In the genomic region with DNA sequence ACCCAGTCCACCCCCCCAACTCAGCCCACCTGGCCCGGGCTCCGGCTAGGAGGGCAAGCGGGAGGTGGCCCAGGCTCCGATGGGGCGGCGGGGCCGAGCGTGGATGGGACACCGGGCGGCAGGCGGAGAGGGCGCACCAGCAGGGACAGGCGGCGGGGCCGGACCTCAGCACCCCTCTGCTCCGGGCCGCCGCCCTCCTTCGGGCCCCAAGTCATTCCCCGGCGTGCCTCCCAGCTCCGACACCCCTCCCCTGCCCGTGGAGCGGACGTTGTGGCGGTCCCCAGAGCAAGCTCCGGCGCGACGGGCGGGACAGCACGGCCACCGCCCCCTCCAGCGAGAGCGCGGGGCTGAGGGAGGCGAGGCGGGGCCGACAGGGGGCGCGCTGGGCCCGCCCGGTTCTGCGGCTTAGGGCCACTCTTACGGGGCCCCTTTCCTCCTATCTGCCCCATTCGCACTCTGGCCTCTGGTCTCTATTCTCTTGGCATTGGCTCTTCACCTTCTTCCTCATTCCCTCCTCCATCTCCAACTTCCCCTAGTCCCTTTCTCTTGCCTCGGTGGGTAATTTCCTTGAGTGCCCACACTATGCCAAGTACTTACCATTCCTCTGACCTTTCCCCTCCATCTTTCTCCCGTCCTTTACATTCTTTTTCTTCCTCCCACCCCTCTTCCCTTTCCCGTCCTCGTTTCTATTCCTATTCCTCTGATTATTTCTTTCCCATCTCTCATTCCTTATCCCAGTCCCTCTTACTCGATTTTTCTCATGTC, we compare ENCODE assay signal across 9 cellular contexts. TPM values are rescaled to one million over a fixed set of nuclear protein-coding genes. Genes with fewer than 3 reads are reported as not detected.
DNase-seq lines count a peak whose midpoint lies in the region; ATAC-seq, FAIRE-seq and TF ChIP-seq lines count a peak whose summit lies in the region.
"Had no signal": no experiment of that assay in that cellular context is flagged by ENCODE, and none has a peak within 500 bp of the region (broad histone marks: within the 10 kb centered on the region; RNA-seq: fewer than 3 reads in every experiment).

No MANE protein-coding gene starts in this region.

- no peaks in the 10 kb centered on the region for H4K20me1 ChIP-seq in K562 (replicated peaks; ENCODE audit: control insufficient read depth, insufficient read depth, low read length)

- peaks cover 44 to 47% of the 10 kb centered on the region in 2 experiments for H3K27me3 ChIP-seq in K562 (ENCODE audit: control insufficient read depth in 2 of 2, insufficient read depth in 2 of 2, low read length in 2 of 2)

- peak overlapping the region; percentile 54; the same call in 1 of the 2 replicates for H3K9ac ChIP-seq in ES-I3 (ENCODE audit: low read depth, low read length)
- H3K9ac ChIP-seq in K562 (ENCODE audit: insufficient read depth in 1 of 2, low read depth in 2 of 2, low read length in 2 of 2), result peak overlapping the region in 1 of 2 experiments; percentile 74; a peak in 2 of 4 replicates

- H3K9me3 ChIP-seq in ES-I3 (ENCODE audit: control insufficient read depth, insufficient read depth, low read length) (no peaks in the 10 kb centered on the region; the same call in 1 of the 2 replicates), T-helper 17 cell (ENCODE audit: control insufficient read depth, low read length, poor library complexity, severe bottlenecking) (no peaks in the 10 kb centered on the region), K562 (replicated peaks; ENCODE audit: control insufficient read depth, insufficient read depth, low read depth, low read length) (no peaks in the 10 kb centered on the region; the same call in 1 of the 2 replicates)

- H3K4me3 Mint-ChIP-seq in T-helper 17 cell, result peak overlapping the region; percentile 92

- H3K4me2 ChIP-seq in K562 (ENCODE audit: insufficient read depth, low read length), result peak overlapping the region; percentile 64

- no peaks in the 10 kb centered on the region for H3K9me1 ChIP-seq in K562 (ENCODE audit: control insufficient read depth, insufficient read depth, low read length)

- peak overlapping the region; percentile 33 for H3K4me3 ChIP-seq in K562

- TF ChIP-seq RAD21 in K562 (CRISPR knock-in tag; conservative IDR thresholded peaks at IDR 0.05 in 1 of 2, IDR thresholded peaks at IDR 0.05 in 1 of 2), result peak; percentile 46 to 54

- BruUV-seq in K562 (replicated peaks; lab: Mats Ljungman, UMichigan), result no TSS peak

- H3K36me3 ChIP-seq in ES-I3 (ENCODE audit: insufficient read depth, low read length) (no peaks in the 10 kb centered on the region), K562 (ENCODE audit: control insufficient read depth, insufficient read depth, low read length) (no peaks in the 10 kb centered on the region)

- DNase-seq in T-helper 17 cell (peak; percentile 53 to 63 (median 61)), K562 (ENCODE audit: extremely low read depth in 1 of 4, low spot score in 3 of 4) (peak; percentile 81 to 95 (median 93)), left kidney (ENCODE audit: low read depth, low spot score) (peak; percentile 65), NCI-H1436 (lab: John Stamatoyannopoulos, UW) (no peak)
- DNase-seq in stimulated activated CD4-positive, alpha-beta T cell treated with anti-CD3 and anti-CD28 coated beads, TNF-alpha, amount 100 ng/mL, for 48 hours (ENCODE audit: low read depth in 3 of 3), result peak; percentile 25 to 57 (median 32)

- TF ChIP-seq EP300 in K562 (IDR thresholded peaks at IDR 0.05; ENCODE audit: low read length), result no peak

- H3K27ac ChIP-seq in K562 (ENCODE audit: extremely low read depth, low read depth, low read length), result no peak overlapping the region

- CTCF ChIA-PET in K562 (lab: Yijun Ruan, JAX; ENCODE audit: low intra/inter-chr PET ratio), result interaction anchor here (0.6 to 3.9 kb wide), 7 partner anchors 44 to 764 kb away, joined by 3 to 23 read pairs (median 3); no protein-coding TSS in a partner anchor

- peaks cover 41% of the 10 kb centered on the region for H3K27me3 Mint-ChIP-seq in T-helper 17 cell

- no peak for TF ChIP-seq POLR2A in K562 (conservative IDR thresholded peaks at IDR 0.05)

- peak; percentile 62 for ATAC-seq in HG03432 (IDR thresholded peaks at IDR 0.05; ENCODE audit: unreplicated experiment)
- peak; percentile 79 for ATAC-seq in T-helper 17 cell
- peak; percentile 96 for ATAC-seq in K562
- ATAC-seq in GM18909 (IDR thresholded peaks at IDR 0.05; ENCODE audit: poor library complexity, unreplicated experiment), result no peak

- H2AFZ ChIP-seq in K562 (ENCODE audit: low read depth, low read length), result peak overlapping the region; percentile 74

- 1% methylated on average over 50 of the region's 51 CpGs for WGBS in K562 (ENCODE audit: insufficient coverage, low coverage, missing lambda C conversion rate)

- peak; percentile 82 to 95 (median 92) for TF ChIP-seq CTCF in K562 (IDR thresholded peaks at IDR 0.05 in 2 of 3, conservative IDR thresholded peaks at IDR 0.05 in 1 of 3; ENCODE audit: insufficient read depth in 2 of 3, low read depth in 1 of 3, low read length in 3 of 3)

- in situ Hi-C loops in K562 (cut with MboI), result no loop called here

- H3K36me3 Mint-ChIP-seq in T-helper 17 cell (ENCODE audit: low read depth), result peaks cover 7% of the 10 kb centered on the region

- H3K4me1 ChIP-seq in ES-I3 (ENCODE audit: insufficient read depth, low read length), result no peaks in the 10 kb centered on the region
- H3K4me1 ChIP-seq in K562 (replicated peaks in 1 of 2; ENCODE audit: control insufficient read depth in 2 of 2, insufficient read depth in 2 of 2, low read length in 2 of 2), result peaks cover 0 to 25% of the 10 kb centered on the region in 2 experiments; a peak in 4 of 5 replicates

- POLR2A ChIA-PET in K562 (lab: Yijun Ruan, JAX), result interaction anchor here (0.6 to 1.3 kb wide), 3 partner anchors 13 to 280 kb away, joined by 3 to 6 read pairs (median 3); no protein-coding TSS in a partner anchor

- intact Hi-C loops in K562 (cut with micrococcal nuclease), result loop anchor here (5.0 to 10.0 kb wide), 2 partner anchors 181 to 283 kb away; no protein-coding TSS in a partner anchor

- peaks cover 21% of the 10 kb centered on the region for H3K4me1 Mint-ChIP-seq in T-helper 17 cell

- H3K27ac Mint-ChIP-seq in T-helper 17 cell, result peak overlapping the region; percentile 9

- no peaks in the 10 kb centered on the region for H3K79me2 ChIP-seq in K562 (ENCODE audit: control insufficient read depth, insufficient read depth, low read length)

- FAIRE-seq in K562 (lab: Jason Lieb, UNC), result no peak

RNA-seq across cellular contexts. Expression of a gene that starts 0.7 kb away (rescaled TPM):
- total RNA-seq in T-helper 17 cell (not detected), K562 (2014; rRNA removed) (not detected in 2 replicates), K562 (2014; rRNA removed; fragmentation: Illumina TruSeq; extraction: Trizol) (not detected in 2 replicates), K562 (2015; rRNA removed; fragmentation: Illumina TruSeq; extraction: Trizol) (not detected in 2 replicates), K562 (2021) (not detected in 2 replicates)
- total RNA-seq in K562 (2011; cell fraction: chromatin; rRNA removed; ENCODE audit: low replicate concordance), result not detected in 2 replicates
- total RNA-seq in K562 (2011; cell fraction: nucleolus; rRNA removed), result not detected in 2 replicates
- not detected in 2 replicates for total RNA-seq in K562 (2011; cell fraction: nucleoplasm; rRNA removed)
- polyA plus RNA-seq in K562 (2011; rRNA removed) (not detected in 2 replicates), K562 (2014; fragmentation: Illumina TruSeq; extraction: Trizol) (not detected in 2 replicates), K562 (2014; fragmentation: Nextera tagmentation; extraction: Ambion mirVana) (not detected), K562 (2014; rRNA removed) (not detected in 2 replicates)
- polyA plus RNA-seq in K562 (2011; cell fraction: cytosol; rRNA removed), result not detected in 2 replicates
- not detected in 2 replicates for polyA plus RNA-seq in K562 (2011; cell fraction: nucleus; rRNA removed)
- polyA plus RNA-seq in K562 (2012), result not detected in 2 replicates
- not detected in 2 replicates for polyA minus RNA-seq in K562 (2011; rRNA and poly(A)+ RNA removed)
- polyA minus RNA-seq in K562 (2011; cell fraction: cytosol; rRNA and poly(A)+ RNA removed), result not detected in 2 replicates
- not detected in 2 replicates for polyA minus RNA-seq in K562 (2011; cell fraction: nucleus; rRNA and poly(A)+ RNA removed)
- total RNA-seq: activated CD8-positive, alpha-beta memory T cell treated with anti-CD3 and anti-CD28 coated beads for 36 hours had no signal

RNA-seq across cellular contexts. Expression of a gene that starts 18.8 kb away (rescaled TPM):
- total RNA-seq in T-helper 17 cell (not detected), K562 (2014; rRNA removed) (not detected in 2 replicates), K562 (2014; rRNA removed; fragmentation: Illumina TruSeq; extraction: Trizol) (not detected in 2 replicates), K562 (2015; rRNA removed; fragmentation: Illumina TruSeq; extraction: Trizol) (not detected in 2 replicates), K562 (2021) (not detected in 2 replicates)
- not detected in 2 replicates for total RNA-seq in K562 (2011; cell fraction: chromatin; rRNA removed; ENCODE audit: low replicate concordance)
- not detected in 2 replicates for total RNA-seq in K562 (2011; cell fraction: nucleolus; rRNA removed)
- total RNA-seq in K562 (2011; cell fraction: nucleoplasm; rRNA removed), result not detected in 2 replicates
- polyA plus RNA-seq in K562 (2011; rRNA removed) (not detected in 2 replicates), K562 (2014; fragmentation: Illumina TruSeq; extraction: Trizol) (not detected in 2 replicates), K562 (2014; fragmentation: Nextera tagmentation; extraction: Ambion mirVana) (not detected), K562 (2014; rRNA removed) (not detected in 2 replicates)
- not detected in 2 replicates for polyA plus RNA-seq in K562 (2011; cell fraction: cytosol; rRNA removed)
- polyA plus RNA-seq in K562 (2011; cell fraction: nucleus; rRNA removed), result not detected in 2 replicates
- not detected in 2 replicates for polyA plus RNA-seq in K562 (2012)
- polyA minus RNA-seq in K562 (2011; rRNA and poly(A)+ RNA removed), result not detected in 2 replicates
- polyA minus RNA-seq in K562 (2011; cell fraction: cytosol; rRNA and poly(A)+ RNA removed), result not detected in 2 replicates
- polyA minus RNA-seq in K562 (2011; cell fraction: nucleus; rRNA and poly(A)+ RNA removed), result not detected in 2 replicates
- total RNA-seq: activated CD8-positive, alpha-beta memory T cell treated with anti-CD3 and anti-CD28 coated beads for 36 hours had no signal

RNA-seq across cellular contexts. Expression of a gene that starts 42.1 kb away (rescaled TPM):
- 1 to 10 TPM; 1.0 to 4.1 TPM for total RNA-seq in T-helper 17 cell
- total RNA-seq in K562 (2011; cell fraction: chromatin; rRNA removed; ENCODE audit: low replicate concordance), result 1.00 TPM in 1 of 2 replicates, not detected in the other
- total RNA-seq in K562 (2011; cell fraction: nucleolus; rRNA removed), result 1.6 and 4.0 TPM in 2 replicates
- total RNA-seq in K562 (2011; cell fraction: nucleoplasm; rRNA removed), result 1.2 TPM in 1 of 2 replicates, not detected in the other
- total RNA-seq in K562 (2014; rRNA removed), result not detected in 2 replicates
- total RNA-seq in K562 (2014; rRNA removed; fragmentation: Illumina TruSeq; extraction: Trizol), result not detected in 2 replicates
- total RNA-seq in K562 (2015; rRNA removed; fragmentation: Illumina TruSeq; extraction: Trizol), result not detected in 2 replicates
- not detected in 2 replicates for total RNA-seq in K562 (2021)
- not detected in 2 replicates for polyA plus RNA-seq in K562 (2011; rRNA removed)
- not detected in 2 replicates for polyA plus RNA-seq in K562 (2011; cell fraction: cytosol; rRNA removed)
- 0.53 TPM in 1 of 2 replicates, not detected in the other for polyA plus RNA-seq in K562 (2011; cell fraction: nucleus; rRNA removed)
- polyA plus RNA-seq in K562 (2012), result not detected in 2 replicates
- not detected in 2 replicates for polyA plus RNA-seq in K562 (2014; fragmentation: Illumina TruSeq; extraction: Trizol)
- polyA plus RNA-seq in K562 (2014; fragmentation: Nextera tagmentation; extraction: Ambion mirVana), result not detected
- polyA plus RNA-seq in K562 (2014; rRNA removed), result not detected in 2 replicates
- polyA minus RNA-seq in K562 (2011; rRNA and poly(A)+ RNA removed), result not detected in 2 replicates
- not detected in 2 replicates for polyA minus RNA-seq in K562 (2011; cell fraction: cytosol; rRNA and poly(A)+ RNA removed)
- not detected in 2 replicates for polyA minus RNA-seq in K562 (2011; cell fraction: nucleus; rRNA and poly(A)+ RNA removed)
- total RNA-seq: activated CD8-positive, alpha-beta memory T cell treated with anti-CD3 and anti-CD28 coated beads for 36 hours had no signal

RNA-seq across cellular contexts. Expression of a gene that starts 58.8 kb away (rescaled TPM):
- total RNA-seq in T-helper 17 cell (10 to 100 TPM; 24.2 to 26.7 TPM), K562 (2014; rRNA removed) (117 and 145 TPM in 2 replicates), K562 (2014; rRNA removed; fragmentation: Illumina TruSeq; extraction: Trizol) (79.5 and 110 TPM in 2 replicates), K562 (2015; rRNA removed; fragmentation: Illumina TruSeq; extraction: Trizol) (113 TPM in 2 replicates), K562 (2021) (122 and 129 TPM in 2 replicates)
- total RNA-seq in K562 (2011; cell fraction: chromatin; rRNA removed; ENCODE audit: low replicate concordance), result 65.4 and 103 TPM in 2 replicates
- 49.7 and 54.7 TPM in 2 replicates for total RNA-seq in K562 (2011; cell fraction: nucleolus; rRNA removed)
- total RNA-seq in K562 (2011; cell fraction: nucleoplasm; rRNA removed), result 43.1 and 48.4 TPM in 2 replicates
- polyA plus RNA-seq in K562 (2011; rRNA removed) (43.1 and 62.1 TPM in 2 replicates), K562 (2014; fragmentation: Illumina TruSeq; extraction: Trizol) (165 and 177 TPM in 2 replicates), K562 (2014; fragmentation: Nextera tagmentation; extraction: Ambion mirVana) (100 to 1,000 TPM; 103 to 224 TPM), K562 (2014; rRNA removed) (88.2 and 97.5 TPM in 2 replicates)
- 54.5 and 89.8 TPM in 2 replicates for polyA plus RNA-seq in K562 (2011; cell fraction: cytosol; rRNA removed)
- 36.6 and 65.1 TPM in 2 replicates for polyA plus RNA-seq in K562 (2011; cell fraction: nucleus; rRNA removed)
- 64.0 and 75.1 TPM in 2 replicates for polyA plus RNA-seq in K562 (2012)
- 49.7 and 116 TPM in 2 replicates for polyA minus RNA-seq in K562 (2011; rRNA and poly(A)+ RNA removed)
- polyA minus RNA-seq in K562 (2011; cell fraction: cytosol; rRNA and poly(A)+ RNA removed), result 23.5 and 52.3 TPM in 2 replicates
- polyA minus RNA-seq in K562 (2011; cell fraction: nucleus; rRNA and poly(A)+ RNA removed), result 17.1 and 26.5 TPM in 2 replicates
